ENCODE assay signal across 8 cellular contexts in genomic region chr6:33622456-33623431, GRCh38. TPM values are rescaled to one million over a fixed set of nuclear protein-coding genes. Genes with fewer than 3 reads are reported as not detected.
DNase-seq lines count a peak whose midpoint lies in the region; ATAC-seq and TF ChIP-seq lines count a peak whose summit lies in the region.

No MANE protein-coding gene starts in this region.

- 64 to 71% methylated on average over 10 to 11 of the region's 12 CpGs for WGBS in body of pancreas, 2 donors
- 68% methylated on average over 12 of the region's 12 CpGs for WGBS in prostate gland

- H3K27ac Mint-ChIP-seq in memory B cell: peak overlapping the region; percentile 81

- H3K4me3 ChIP-seq in AG09309 (ENCODE audit: control insufficient read depth, low read depth, low read length) (peak overlapping the region; percentile 4; the same call in 1 of the 2 replicates), HFF-Myc (replicated peaks; ENCODE audit: low read depth, low read length) (peak overlapping the region; percentile 61), body of pancreas (no peak overlapping the region), prostate gland (peak overlapping the region in 1 of 2 donors; percentile 70)

- peaks cover 41% of the 10 kb centered on the region for H3K4me1 Mint-ChIP-seq in memory B cell

- H3K27ac ChIP-seq in body of pancreas (peak overlapping the region in 3 of 4 donors; percentile 61 to 84 (median 77)), prostate gland (no peak overlapping the region)

- H3K9me3 Mint-ChIP-seq in memory B cell: no peaks in the 10 kb centered on the region

- intact Hi-C loops in body of pancreas (cut with DNase I) (no loop called here), prostate gland (cut with DNase I) (no loop called here)

- H3K27me3 ChIP-seq in body of pancreas: no peaks in the 10 kb centered on the region
- H3K27me3 ChIP-seq in prostate gland (replicated peaks; ENCODE audit: insufficient read depth): no peaks in the 10 kb centered on the region

- H3K4me3 Mint-ChIP-seq in memory B cell: peak overlapping the region; percentile 93

- H3K36me3 ChIP-seq in body of pancreas (replicated peaks in 1 of 2; ENCODE audit: insufficient read depth in 1 of 2, low read depth in 2 of 2) (no peaks in the 10 kb centered on the region), prostate gland (no peaks in the 10 kb centered on the region)

- H3K36me3 Mint-ChIP-seq in memory B cell: peaks cover 13% of the 10 kb centered on the region

- no peak for TF ChIP-seq CTCF in AG09309 (IDR thresholded peaks at IDR 0.05; ENCODE audit: control insufficient read depth, insufficient read depth, low read depth, low read length, missing control alignments)
- TF ChIP-seq CTCF in HFF-Myc (IDR thresholded peaks at IDR 0.05; ENCODE audit: low read depth, low read length, missing control alignments): no peak
- no peak for TF ChIP-seq CTCF in body of pancreas (IDR thresholded peaks at IDR 0.05)
- no peak for TF ChIP-seq CTCF in prostate gland (IDR thresholded peaks at IDR 0.05)

- H3K4me1 ChIP-seq in body of pancreas (peaks cover 26% of the 10 kb centered on the region), prostate gland (replicated peaks) (no peaks in the 10 kb centered on the region)

- no peaks in the 10 kb centered on the region for H3K27me3 Mint-ChIP-seq in memory B cell

- no peak for ATAC-seq in body of pancreas
- ATAC-seq in memory B cell (ENCODE audit: low read depth): no peak
- no peak for ATAC-seq in GM19324 (IDR thresholded peaks at IDR 0.05; ENCODE audit: low FRiP score, unreplicated experiment)
- no peak for ATAC-seq in HG02642 (IDR thresholded peaks at IDR 0.05; ENCODE audit: poor library complexity, unreplicated experiment)

- no peak for DNase-seq in AG09309 (ENCODE audit: low read depth)
- no peak for DNase-seq in HFF-Myc (ENCODE audit: extremely low read depth, low read depth)
- DNase-seq in body of pancreas: no peak
- no peak for DNase-seq in memory B cell (ENCODE audit: low spot score in 2 of 2)
- DNase-seq in prostate gland (ENCODE audit: low spot score): no peak
- no peak for DNase-seq in NCI-H1092 (lab: John Stamatoyannopoulos, UW)

- TF ChIP-seq POLR2A in body of pancreas (IDR thresholded peaks at IDR 0.05): no peak
- TF ChIP-seq POLR2A in prostate gland (IDR thresholded peaks at IDR 0.05): no peak

- H3K9me3 ChIP-seq in body of pancreas (no peaks in the 10 kb centered on the region), prostate gland (no peaks in the 10 kb centered on the region)

RNA-seq across cellular contexts. Expression of gene ITPR3, which starts 1.6 kb away (rescaled TPM):
- total RNA-seq in body of pancreas (10 to 100 TPM; 17.5 to 25.9 TPM), prostate gland (10 to 100 TPM; 21.8 to 99.1 TPM)

RNA-seq across cellular contexts. Expression of gene BAK1, which starts 42.7 kb away (rescaled TPM):
- 1 to 10 TPM; 2.3 to 5.7 TPM for total RNA-seq in body of pancreas
- total RNA-seq in prostate gland: 10 to 100 TPM in 1 of 2 donors, 1 to 10 TPM in 1; 6.2 to 13.6 TPM

Comparison
In these comparisons a context has a peak if more than half of its experiments do, and no peak if none do; other contexts are left out.
1. H3K4me3 ChIP-seq: peak in AG09309 (single experiment) and HFF-Myc (single experiment); none in body of pancreas (0 of 2).
2. H3K27ac ChIP-seq: peak in body of pancreas (3 of 4); none in prostate gland (0 of 2).